9 cellular contexts compared by ENCODE assay signal in the genomic region with DNA sequence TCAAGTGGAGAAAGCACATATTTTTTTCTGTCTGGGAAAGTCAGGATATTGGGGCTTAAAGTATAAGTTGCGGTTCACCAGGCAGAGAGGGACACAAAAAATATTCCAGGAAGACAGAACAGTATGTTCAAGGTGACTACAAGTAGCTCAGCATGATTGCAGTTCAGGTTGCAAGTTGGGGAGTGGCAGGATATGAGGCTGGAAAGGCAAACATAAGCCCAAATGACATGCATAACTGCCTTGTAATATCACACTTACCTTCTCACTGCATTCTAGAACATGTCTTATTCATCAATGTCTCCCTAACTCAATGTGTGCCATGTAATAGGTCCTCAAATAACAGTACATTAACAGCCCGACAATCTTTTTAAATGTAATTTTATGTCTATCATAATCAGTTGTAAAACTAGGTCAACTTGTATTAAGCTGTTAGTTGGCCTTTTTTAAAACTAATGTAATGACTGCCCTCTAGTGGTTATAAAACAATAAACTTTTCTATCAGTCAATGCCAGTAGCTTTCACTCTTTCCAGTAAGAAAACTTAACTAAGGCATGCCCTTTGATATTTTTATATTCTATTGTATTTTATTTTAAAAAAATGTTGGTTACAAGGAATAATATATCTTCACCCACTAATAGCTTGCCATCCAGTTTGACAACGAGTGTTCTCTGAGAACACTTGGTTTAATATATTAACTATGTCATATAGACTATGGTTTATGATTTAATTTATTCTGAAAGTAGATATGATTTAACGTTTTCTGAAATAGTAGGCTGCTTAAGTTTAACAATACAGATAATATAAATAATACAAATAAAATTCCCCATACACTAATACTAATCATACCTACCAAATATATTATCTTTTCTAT. TPM values are rescaled to one million over a fixed set of nuclear protein-coding genes. Genes with fewer than 3 reads are reported as not detected.
DNase-seq lines count a peak whose midpoint lies in the region; ATAC-seq and TF ChIP-seq lines count a peak whose summit lies in the region.
"Had no signal": no experiment of that assay in that cellular context is flagged by ENCODE, and none has a peak within 500 bp of the region (broad histone marks: within the 10 kb centered on the region; RNA-seq: fewer than 3 reads in every experiment).

No MANE protein-coding gene starts in this region.

- no peaks in the 10 kb centered on the region for H3K27me3 ChIP-seq in testis

- H3K4me3 ChIP-seq in testis: no peak overlapping the region
- H3K4me3 ChIP-seq: HAP-1 had no signal

- no peaks in the 10 kb centered on the region for H3K36me3 ChIP-seq in testis (ENCODE audit: low read depth, missing control alignments)
- H3K36me3 ChIP-seq: HAP-1 had no signal

- no peaks in the 10 kb centered on the region for H3K4me1 ChIP-seq in testis

- no peak for TF ChIP-seq POLR2A in testis (IDR thresholded peaks at IDR 0.05)

- no peak overlapping the region for H3K27ac ChIP-seq in testis

- TF ChIP-seq CTCF in testis (IDR thresholded peaks at IDR 0.05): peak in 2 of 3 experiments; percentile 22 to 74

- ATAC-seq in GM18499 (IDR thresholded peaks at IDR 0.05; ENCODE audit: insufficient read depth, unreplicated experiment): peak; percentile 69
- peak; percentile 79 for ATAC-seq in HG03064 (IDR thresholded peaks at IDR 0.05; ENCODE audit: low read depth, unreplicated experiment)

- H3K9me3 ChIP-seq in testis: no peaks in the 10 kb centered on the region
- H3K9me3 ChIP-seq: HAP-1 had no signal

- DNase-seq in AG08395 (ENCODE audit: low spot score): peak; percentile 41
- peak; percentile 72 for DNase-seq in NCI-H2107 treated with DMSO at 0.1 percent for 48 hours (lab: John Stamatoyannopoulos, UW; ENCODE audit: unreplicated experiment)
- peak; percentile 58 for DNase-seq in amniotic epithelial cell (ENCODE audit: low read depth)
- DNase-seq in iPS-NIHi11 (ENCODE audit: low spot score): peak; percentile 32
- DNase-seq in testis: no peak
- no peak for DNase-seq in stimulated activated naive CD4-positive, alpha-beta T cell treated with Interleukin-2 at 50 U/mL for 16 hours (lab: John Stamatoyannopoulos, UW)

- intact Hi-C loops in testis (cut with DNase I; ENCODE audit: low total_unique reads): loop anchor here (10.0 kb wide), 1 partner anchor 143 kb away; no protein-coding TSS in a partner anchor

- WGBS in testis, 2 donors: 33 to 46% methylated on average over 4 of the region's 4 CpGs

RNA-seq across cellular contexts. Expression of a gene that starts 39.4 kb away (rescaled TPM):
- 10 to 100 TPM; 15.1 to 28.9 TPM for total RNA-seq in testis
- 98.0 TPM for polyA plus RNA-seq in testis (ENCODE audit: insufficient read depth, low read depth, low replicate concordance)

Comparison
In these comparisons a context has a peak if more than half of its experiments do, and no peak if none do; other contexts are left out.
1. DNase-seq: peak in AG08395 (single experiment), NCI-H2107 treated with DMSO at 0.1 percent for 48 hours (single experiment), amniotic epithelial cell (single experiment) and iPS-NIHi11 (single experiment); none in testis (single experiment) and stimulated activated naive CD4-positive, alpha-beta T cell treated with Interleukin-2 at 50 U/mL for 16 hours (single experiment).